In the genomic region with DNA sequence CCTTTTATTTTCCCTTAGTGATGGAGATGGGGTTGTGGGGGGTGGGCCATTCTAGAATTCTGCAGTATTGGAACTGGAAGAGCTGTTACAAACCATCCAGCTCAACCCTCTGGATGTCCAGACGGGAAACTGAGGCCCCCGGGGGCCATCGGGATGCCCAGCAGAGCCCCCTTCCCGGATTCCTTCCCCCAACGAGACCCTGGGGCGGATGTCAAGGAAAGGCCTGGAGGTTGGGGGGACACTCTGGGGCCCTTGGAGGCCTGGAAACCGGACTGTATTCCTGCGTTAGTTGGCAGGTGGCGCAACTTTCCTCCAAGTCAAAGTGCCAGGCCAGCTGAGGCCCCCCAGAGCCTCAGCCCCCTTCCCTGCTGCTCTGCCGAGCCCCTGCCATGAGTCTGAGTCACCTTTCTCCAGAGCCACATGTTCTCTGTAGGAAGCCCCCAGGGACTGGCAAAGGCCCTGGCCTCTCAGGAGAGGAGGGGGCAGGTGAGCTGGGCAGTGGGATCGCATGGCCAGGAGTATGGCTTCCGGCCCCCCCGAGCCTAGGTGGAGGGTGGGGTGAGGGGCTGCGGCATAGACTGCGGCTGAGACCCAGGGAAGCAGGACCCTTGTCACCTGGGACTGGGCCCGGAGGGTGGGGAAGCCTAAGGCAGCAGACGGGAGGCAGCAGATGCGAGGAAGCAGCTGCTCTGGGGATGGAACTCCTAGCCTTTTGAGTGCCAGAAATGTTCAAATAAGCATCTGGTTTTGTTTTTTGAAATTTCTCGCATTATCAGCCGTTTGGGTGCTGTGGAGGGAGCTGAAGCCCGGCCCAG, we compare ENCODE assay signal across 26 cellular contexts. TPM values are rescaled to one million over a fixed set of nuclear protein-coding genes. Genes with fewer than 3 reads are reported as not detected.
"Had no signal": no experiment of that assay in that cellular context is flagged by ENCODE, and none has a peak within 500 bp of the region (broad histone marks: within the 10 kb centered on the region; RNA-seq: fewer than 3 reads in every experiment).

No MANE protein-coding gene starts in this region.

- FAIRE-seq: astrocyte, colon, keratinocyte, small intestine had no signal

- H3K9ac ChIP-seq: parathyroid adenoma had no signal

- H2AFZ ChIP-seq: parathyroid adenoma had no signal

- H3K4me1 ChIP-seq: adrenal gland, gastroesophageal sphincter, parathyroid adenoma, right lobe of liver had no signal

- H3K79me2 ChIP-seq: parathyroid adenoma had no signal

- H3K27me3 ChIP-seq: adrenal gland, right lobe of liver had no signal

- H3K4me3 ChIP-seq: adrenal gland, gastroesophageal sphincter, heart left ventricle, right lobe of liver, tibial artery had no signal

- DNase-seq: activated CD4-positive, CD25-positive, alpha-beta regulatory T cell treated with anti-CD3 and anti-CD28 coated beads, Interleukin-2, amount 50 U/mL, for 72 hours; activated CD8-positive, alpha-beta memory T cell treated with anti-CD3 and anti-CD28 coated beads for 24 hours; activated CD8-positive, alpha-beta memory T cell treated with anti-CD3 and anti-CD28 coated beads, Interleukin-2, amount 50 U/mL, for 4 hours; activated naive CD4-positive, alpha-beta T cell; activated T-cell treated with anti-CD3 and anti-CD28 coated beads, Interleukin-2, amount 50 U/mL, for 24 hours; adrenal gland; effector memory CD4-positive, alpha-beta T cell; heart left ventricle; left colon; right lobe of liver; small intestine; stimulated activated CD4-positive, alpha-beta T cell treated with anti-CD3 and anti-CD28 coated beads, Interleukin-2, amount 100 ng/mL, for 24 hours; stimulated activated naive CD8-positive, alpha-beta T cell treated with anti-CD3 and anti-CD28 coated beads, Interleukin-15, amount 100 ng/mL, for 72 hours; tibial artery had no signal

- H3K36me3 ChIP-seq: adrenal gland, gastroesophageal sphincter, heart left ventricle, right lobe of liver, tibial artery had no signal

- H3K9me3 ChIP-seq: adrenal gland, gastroesophageal sphincter, heart left ventricle, right lobe of liver, tibial artery had no signal

- H3K27ac ChIP-seq: adrenal gland, gastroesophageal sphincter, heart left ventricle, parathyroid adenoma, right lobe of liver, tibial artery, VCaP had no signal

- ATAC-seq: activated T-helper 17 cell treated with anti-CD3 and anti-CD28 coated beads, Interleukin-2, amount 50 U/mL, for 72 hours; esophagus mucosa; gastroesophageal sphincter; heart left ventricle; left colon; natural killer cell treated with Interleukin-12 subunit alpha and Interleukin-12 subunit beta and Interleukin-15 and Interleukin-18, amount 100 ng/mL, for 72 hours; stimulated activated effector memory CD8-positive, alpha-beta T cell treated with anti-CD3 and anti-CD28 coated beads, Interleukin-12 subunit alpha, Interleukin-12 subunit beta, amount 100 ng/mL, for 72 hours; stimulated activated naive CD8-positive, alpha-beta T cell treated with anti-CD3 and anti-CD28 coated beads, Interleukin-15, amount 100 ng/mL, for 72 hours had no signal

RNA-seq across cellular contexts. Expression of a gene that starts 17.8 kb away (rescaled TPM):
- total RNA-seq: activated T-helper 17 cell treated with anti-CD3 and anti-CD28 coated beads, Interleukin-2, amount 50 U/mL, for 72 hours; natural killer cell treated with Interleukin-12 subunit alpha and Interleukin-12 subunit beta and Interleukin-15 and Interleukin-18, amount 100 ng/mL, for 72 hours; right lobe of liver; T-helper 2 cell treated with Interferon-gamma antibody and Interleukin-4, amounts not matched to agents 100 ng/mL and 5 ng/mL, for 36 hours; ureter had no signal

RNA-seq across cellular contexts. Expression of a gene that starts 52.1 kb away (rescaled TPM):
- total RNA-seq: natural killer cell treated with Interleukin-12 subunit alpha and Interleukin-12 subunit beta and Interleukin-15 and Interleukin-18, amount 100 ng/mL, for 72 hours had no signal
- polyA plus RNA-seq: keratinocyte had no signal
